In genomic region chr9:136760834-136761544, GRCh38 we compare ENCODE assay signal across 10 cellular contexts. TPM values are rescaled to one million over a fixed set of nuclear protein-coding genes. Genes with fewer than 3 reads are reported as not detected.
DNase-seq lines count a peak whose midpoint lies in the region; ATAC-seq and TF ChIP-seq lines count a peak whose summit lies in the region.
"Not testable (repeated sequence)": the region's sequence is repeated elsewhere in the genome, so short reads cannot be mapped to it uniquely, and the experiment has no call there.
"Had no signal": no experiment of that assay in that cellular context is flagged by ENCODE, and none has a peak within 500 bp of the region (broad histone marks: within the 10 kb centered on the region; RNA-seq: fewer than 3 reads in every experiment).

No MANE protein-coding gene starts in this region.

- not testable (repeated sequence) for H3K9me3 ChIP-seq in SJCRH30 (replicated peaks)

- ATAC-seq in stimulated activated naive CD8-positive, alpha-beta T cell treated with anti-CD3 and anti-CD28 coated beads, Interleukin-15, amount 100 ng/mL, for 72 hours, result peak; percentile 42

- peak; percentile 73 for TF ChIP-seq CTCF in fibroblast of villous mesenchyme (IDR thresholded peaks at IDR 0.05; ENCODE audit: insufficient read depth, low read depth, low read length)
- peak; percentile 32 for TF ChIP-seq CTCF in mesothelial cell of epicardium (IDR thresholded peaks at IDR 0.05; ENCODE audit: unreplicated experiment)

- H3K4me3 ChIP-seq in SJCRH30; fibroblast of villous mesenchyme (ENCODE audit: low read depth, low read length): not testable (repeated sequence)

- not testable (repeated sequence) for H3K4me1 Mint-ChIP-seq in mesothelial cell of epicardium
- H3K4me1 Mint-ChIP-seq in stimulated activated naive CD8-positive, alpha-beta T cell treated with anti-CD3 and anti-CD28 coated beads, Interleukin-15, amount 100 ng/mL, for 72 hours, result peaks cover 14% of the 10 kb centered on the region

- DNase-seq in COLO668 (lab: John Stamatoyannopoulos, UW; ENCODE audit: unreplicated experiment), result peak; percentile 61
- peak; percentile 72 for DNase-seq in H4 (ENCODE audit: low spot score)
- peak; percentile 3 for DNase-seq in NCI-H1694 (lab: John Stamatoyannopoulos, UW)
- peak; percentile 70 to 78 for DNase-seq in SJCRH30
- peak; percentile 71 for DNase-seq in amniotic epithelial cell (ENCODE audit: low read depth)
- peak; percentile 67 for DNase-seq in fibroblast of villous mesenchyme (ENCODE audit: low read depth)
- peak in 1 of 2 experiments; percentile 65 for DNase-seq in mesothelial cell of epicardium (ENCODE audit: low spot score in 2 of 2, unreplicated experiment in 2 of 2)
- DNase-seq in stimulated activated naive CD8-positive, alpha-beta T cell treated with anti-CD3 and anti-CD28 coated beads, Interleukin-15, amount 100 ng/mL, for 72 hours, result not testable (repeated sequence)

- not testable (repeated sequence) for H3K27ac ChIP-seq in SJCRH30

- H3K36me3 Mint-ChIP-seq in mesothelial cell of epicardium, result not testable (repeated sequence)

- not testable (repeated sequence) for H3K27me3 Mint-ChIP-seq in mesothelial cell of epicardium (ENCODE audit: low read depth)
- H3K27me3 Mint-ChIP-seq in stimulated activated naive CD8-positive, alpha-beta T cell treated with anti-CD3 and anti-CD28 coated beads, Interleukin-15, amount 100 ng/mL, for 72 hours, result peaks cover 38% of the 10 kb centered on the region

- not testable (repeated sequence) for H3K9me3 Mint-ChIP-seq in mesothelial cell of epicardium; stimulated activated naive CD8-positive, alpha-beta T cell treated with anti-CD3 and anti-CD28 coated beads, Interleukin-15, amount 100 ng/mL, for 72 hours

- H3K4me3 Mint-ChIP-seq in mesothelial cell of epicardium; stimulated activated naive CD8-positive, alpha-beta T cell treated with anti-CD3 and anti-CD28 coated beads, Interleukin-15, amount 100 ng/mL, for 72 hours: not testable (repeated sequence)

- peaks cover 12% of the 10 kb centered on the region for H3K4me1 ChIP-seq in SJCRH30

- H3K27me3 ChIP-seq in SJCRH30, result peaks cover 19% of the 10 kb centered on the region

- H3K36me3 ChIP-seq in SJCRH30, result not testable (repeated sequence)

- not testable (repeated sequence) for H3K27ac Mint-ChIP-seq in mesothelial cell of epicardium; stimulated activated naive CD8-positive, alpha-beta T cell treated with anti-CD3 and anti-CD28 coated beads, Interleukin-15, amount 100 ng/mL, for 72 hours

RNA-seq across cellular contexts. Expression of gene LCN8, which starts 2.9 kb away (rescaled TPM):
- total RNA-seq in H4 (2014; rRNA removed; shearing (Covaris generic)), result not detected in 2 replicates
- not detected in 2 replicates for total RNA-seq in SJCRH30 (2014; rRNA removed; shearing (Covaris generic))
- total RNA-seq in fibroblast of villous mesenchyme (not detected in 2 replicates), mesothelial cell of epicardium (not detected in 3 replicates)
- total RNA-seq: activated T-cell treated with anti-CD3 and anti-CD28 coated beads, Interleukin-2, amount 50 U/mL, for 72 hours; gastroesophageal sphincter had no signal

RNA-seq across cellular contexts. Expression of gene LCN15, which starts 3.3 kb away (rescaled TPM):
- not detected in 2 replicates for total RNA-seq in H4 (2014; rRNA removed; shearing (Covaris generic))
- total RNA-seq in SJCRH30 (2014; rRNA removed; shearing (Covaris generic)), result not detected in 2 replicates
- total RNA-seq in fibroblast of villous mesenchyme, result not detected in 2 replicates
- total RNA-seq in mesothelial cell of epicardium, result 1.3 to 3.5 TPM (median 1.9 TPM) in 3 replicates
- total RNA-seq: activated T-cell treated with anti-CD3 and anti-CD28 coated beads, Interleukin-2, amount 50 U/mL, for 72 hours; gastroesophageal sphincter had no signal

RNA-seq across cellular contexts. Expression of gene LCN6, which starts 12.7 kb away (rescaled TPM):
- total RNA-seq in H4 (2014; rRNA removed; shearing (Covaris generic)), result not detected in 2 replicates
- not detected in 2 replicates for total RNA-seq in SJCRH30 (2014; rRNA removed; shearing (Covaris generic))
- not detected in 2 replicates for total RNA-seq in fibroblast of villous mesenchyme
- not detected in 3 replicates for total RNA-seq in mesothelial cell of epicardium
- total RNA-seq: activated T-cell treated with anti-CD3 and anti-CD28 coated beads, Interleukin-2, amount 50 U/mL, for 72 hours had no signal

RNA-seq across cellular contexts. Expression of gene LCN10, which starts 18.2 kb away (rescaled TPM):
- total RNA-seq in H4 (2014; rRNA removed; shearing (Covaris generic)), result not detected in 2 replicates
- total RNA-seq in SJCRH30 (2014; rRNA removed; shearing (Covaris generic)), result 0.10 TPM in 1 of 2 replicates, not detected in the other
- under 0.01 TPM in 1 of 2 replicates, not detected in the other for total RNA-seq in fibroblast of villous mesenchyme
- total RNA-seq in mesothelial cell of epicardium, result 0.20 to 0.51 TPM (median 0.29 TPM) in 3 replicates

RNA-seq across cellular contexts. Expression of gene TMEM141, which starts 30.2 kb away (rescaled TPM):
- 87.0 and 93.0 TPM in 2 replicates for total RNA-seq in H4 (2014; rRNA removed; shearing (Covaris generic))
- 17.3 and 26.2 TPM in 2 replicates for total RNA-seq in SJCRH30 (2014; rRNA removed; shearing (Covaris generic))
- total RNA-seq in fibroblast of villous mesenchyme, result 33.5 and 39.7 TPM in 2 replicates
- 70.4 to 72.4 TPM (median 71.7 TPM) in 3 replicates for total RNA-seq in mesothelial cell of epicardium
